Comparison of ENCODE assay signal across 8 cellular contexts in genomic region chr18:31497711-31498449, GRCh38. TPM values are rescaled to one million over a fixed set of nuclear protein-coding genes. Genes with fewer than 3 reads are reported as not detected.
DNase-seq lines count a peak whose midpoint lies in the region; ATAC-seq and TF ChIP-seq lines count a peak whose summit lies in the region.

DSG2 (plus strand) TSS chr18:31498177; CDS start chr18:31498252, 75 bp downstream.

- no peaks in the 10 kb centered on the region for H3K27me3 Mint-ChIP-seq in Calu3 (ENCODE audit: unreplicated experiment)
- peaks cover 45 to 48% of the 10 kb centered on the region in 2 donors for H3K27me3 Mint-ChIP-seq in effector memory CD8-positive, alpha-beta T cell

- no peak for TF ChIP-seq CTCF in Calu3 (IDR thresholded peaks at IDR 0.05; ENCODE audit: unreplicated experiment)

- no TSS peak for BruUV-seq in Calu3 (replicated peaks; lab: Mats Ljungman, UMichigan)

- H3K36me3 ChIP-seq in thymus (ENCODE audit: control insufficient read depth, insufficient read depth): no peaks in the 10 kb centered on the region

- peaks cover 17% of the 10 kb centered on the region for H3K4me1 Mint-ChIP-seq in Calu3 (ENCODE audit: low read depth, unreplicated experiment)
- no peaks in the 10 kb centered on the region for H3K4me1 Mint-ChIP-seq in effector memory CD8-positive, alpha-beta T cell (ENCODE audit: low read depth in 2 of 2)

- peak within 1 kb of the TSS; percentile 85 for H3K27ac Mint-ChIP-seq in Calu3 (ENCODE audit: unreplicated experiment)
- H3K27ac Mint-ChIP-seq in effector memory CD8-positive, alpha-beta T cell: no peak within 1 kb of the TSS

- WGBS in thymus: 1% methylated on average over 82 of the region's 82 CpGs

- H3K4me3 ChIP-seq in thymus (ENCODE audit: low read length): peak within 1 kb of the TSS; percentile 83

- ATAC-seq in GM19452 (IDR thresholded peaks at IDR 0.05; ENCODE audit: unreplicated experiment): peak; percentile 46
- ATAC-seq in HG03457 (IDR thresholded peaks at IDR 0.05; ENCODE audit: unreplicated experiment): peak; percentile 42
- no peak for ATAC-seq in effector memory CD8-positive, alpha-beta T cell (replicated peaks)

- H3K4me3 Mint-ChIP-seq in Calu3 (ENCODE audit: low read depth, unreplicated experiment): peak within 1 kb of the TSS; percentile 80
- peak within 1 kb of the TSS; percentile 38 to 39 for H3K4me3 Mint-ChIP-seq in effector memory CD8-positive, alpha-beta T cell

- H3K9me3 ChIP-seq in thymus (ENCODE audit: control insufficient read depth): no peaks in the 10 kb centered on the region

- H3K9me3 Mint-ChIP-seq in Calu3 (ENCODE audit: low read depth, unreplicated experiment): no peaks in the 10 kb centered on the region
- H3K9me3 Mint-ChIP-seq in effector memory CD8-positive, alpha-beta T cell: no peaks in the 10 kb centered on the region

- H3K36me3 Mint-ChIP-seq in Calu3 (ENCODE audit: insufficient read depth, unreplicated experiment): peaks cover 30% of the 10 kb centered on the region
- H3K36me3 Mint-ChIP-seq in effector memory CD8-positive, alpha-beta T cell (ENCODE audit: insufficient read depth): no peaks in the 10 kb centered on the region

- intact Hi-C loops in Calu3 (cut with micrococcal nuclease; ENCODE audit: unreplicated experiment): loop anchor here (10.0 kb wide), 1 partner anchor 403 kb away; no protein-coding TSS in a partner anchor

- DNase-seq in Calu3: peak; percentile 87
- DNase-seq in SKM-1 treated with dmso at 0.1 percent for 144 hours (lab: John Stamatoyannopoulos, UW; ENCODE audit: unreplicated experiment): peak; percentile 27
- DNase-seq in effector memory CD8-positive, alpha-beta T cell: no peak
- DNase-seq in mesenteric fat pad (ENCODE audit: low spot score): peak; percentile 92
- DNase-seq in superior temporal gyrus (ENCODE audit: extremely low spot score): no peak

- CTCF ChIA-PET in Calu3 (lab: Charles Lee): interaction anchor here (0.8 kb wide), 1 partner anchor 237 kb away, joined by 3 read pairs; no protein-coding TSS in a partner anchor

- peaks cover 11% of the 10 kb centered on the region for H3K4me1 ChIP-seq in thymus (ENCODE audit: control insufficient read depth, insufficient read depth, low read length)

- H3K27ac ChIP-seq in thymus (ENCODE audit: low read depth): peak within 1 kb of the TSS; percentile 71

- peaks cover 8% of the 10 kb centered on the region for H3K27me3 ChIP-seq in thymus (ENCODE audit: control insufficient read depth, insufficient read depth)

RNA-seq across cellular contexts. Expression of gene DSG2, which starts in this region (rescaled TPM):
- total RNA-seq in Calu3 (2022): 194 and 196 TPM in 2 replicates
- 32.9 TPM for total RNA-seq in mesenteric fat pad
- 25.7 TPM for polyA plus RNA-seq in thymus

Comparison
In these comparisons a context has a peak if more than half of its experiments do, and no peak if none do; other contexts are left out.
1. DNase-seq: peak in Calu3 (single experiment), SKM-1 treated with dmso at 0.1 percent for 144 hours (single experiment) and mesenteric fat pad (single experiment); none in effector memory CD8-positive, alpha-beta T cell (0 of 3) and superior temporal gyrus (single experiment).